ENCODE assay signal across 21 cellular contexts in genomic region chrX:55127692-55128091, GRCh38. TPM values are rescaled to one million over a fixed set of nuclear protein-coding genes. Genes with fewer than 3 reads are reported as not detected.
DNase-seq lines count a peak whose midpoint lies in the region; FAIRE-seq and TF ChIP-seq lines count a peak whose summit lies in the region.
"Had no signal": no experiment of that assay in that cellular context is flagged by ENCODE, and none has a peak within 500 bp of the region (broad histone marks: within the 10 kb centered on the region; RNA-seq: fewer than 3 reads in every experiment).

No MANE protein-coding gene starts in this region.

- H2AFZ ChIP-seq in GM23248, result no peak overlapping the region

- TF ChIP-seq CTCF in kidney (IDR thresholded peaks at IDR 0.05; ENCODE audit: borderline replicate concordance, extremely low read depth, insufficient read depth) (no peak), BE2C (IDR thresholded peaks at IDR 0.05; ENCODE audit: low read depth, low read length) (no peak)

- H3F3A ChIP-seq in GM23248 (ENCODE audit: insufficient read depth), result no peaks in the 10 kb centered on the region

- H3K4me1 ChIP-seq in GM23248 (ENCODE audit: insufficient read depth) (no peaks in the 10 kb centered on the region), adipocyte (ENCODE audit: control insufficient read depth, insufficient read depth, low read length) (no peaks in the 10 kb centered on the region), kidney (ENCODE audit: control insufficient read depth in 1 of 2, insufficient read depth in 1 of 2, low read depth in 1 of 2, low read length in 2 of 2) (no peaks in the 10 kb centered on the region), BE2C (no peaks in the 10 kb centered on the region)
- H3K4me1 ChIP-seq: BLaER1, body of pancreas had no signal

- no peak overlapping the region for H3K4me3 ChIP-seq in GM23248
- no peak overlapping the region for H3K4me3 ChIP-seq in adipocyte (ENCODE audit: low read length)
- H3K4me3 ChIP-seq in kidney (ENCODE audit: low read length in 2 of 2), result no peak overlapping the region
- no peak overlapping the region for H3K4me3 ChIP-seq in BE2C (ENCODE audit: low read depth, low read length)
- H3K4me3 ChIP-seq: BLaER1, body of pancreas had no signal

- H3K4me2 ChIP-seq in GM23248 (ENCODE audit: unreplicated experiment), result no peak overlapping the region
- H3K4me2 ChIP-seq: BLaER1 had no signal

- intact Hi-C loops in kidney (cut with DNase I), result no loop called here

- no peak for FAIRE-seq in H54 (lab: Jason Lieb, UNC)
- FAIRE-seq in kidney (lab: Jason Lieb, UNC), result no peak

- no peaks in the 10 kb centered on the region for H3K9me3 ChIP-seq in GM23248 (ENCODE audit: low read depth)
- peaks cover 14% of the 10 kb centered on the region for H3K9me3 ChIP-seq in adipocyte (ENCODE audit: control insufficient read depth, low read length)
- H3K9me3 ChIP-seq in kidney (ENCODE audit: control insufficient read depth in 1 of 2, low read length in 2 of 2), result no peaks in the 10 kb centered on the region
- H3K9me3 ChIP-seq in BE2C, result no peaks in the 10 kb centered on the region
- H3K9me3 ChIP-seq: BLaER1, body of pancreas had no signal

- no peak for TF ChIP-seq POLR2A in H54 (IDR thresholded peaks at IDR 0.05; ENCODE audit: low read depth, low read length)

- H3K79me2 ChIP-seq in GM23248 (ENCODE audit: insufficient read depth), result no peaks in the 10 kb centered on the region

- in situ Hi-C loops in GM23248 (cut with MboI), result no loop called here

- H3K27ac ChIP-seq in GM23248, result no peak overlapping the region
- H3K27ac ChIP-seq in kidney (ENCODE audit: low read depth in 2 of 2, low read length in 2 of 2), result no peak overlapping the region
- H3K27ac ChIP-seq: BLaER1, body of pancreas had no signal

- H3K36me3 ChIP-seq in GM23248 (ENCODE audit: low read depth) (no peaks in the 10 kb centered on the region), adipocyte (ENCODE audit: control insufficient read depth, insufficient read depth, low read length, severe bottlenecking) (no peaks in the 10 kb centered on the region), kidney (ENCODE audit: control insufficient read depth in 1 of 2, insufficient read depth in 2 of 2, low read length in 2 of 2) (no peaks in the 10 kb centered on the region), BE2C (no peaks in the 10 kb centered on the region)
- H3K36me3 ChIP-seq: BLaER1 had no signal

- no peaks in the 10 kb centered on the region for H3K9me2 ChIP-seq in GM23248 (ENCODE audit: insufficient read depth)

- DNase-seq in GM23248, result peak; percentile 30
- DNase-seq in M059J (ENCODE audit: low read depth), result peak; percentile 4
- DNase-seq in adipocyte (ENCODE audit: low read depth), result peak; percentile 37
- peak; percentile 34 for DNase-seq in iris pigment epithelial cell (ENCODE audit: low read depth)
- DNase-seq in H54 (ENCODE audit: insufficient read length, low spot score), result no peak
- DNase-seq in NCI-H2081 treated with DMSO at 0.1 percent for 48 hours (lab: John Stamatoyannopoulos, UW), result no peak
- DNase-seq in kidney, result no peak
- DNase-seq in BE2C, result no peak
- DNase-seq: activated CD4-positive, CD25-positive, alpha-beta regulatory T cell; body of pancreas; DMS 273 treated with DMSO at 0.1 percent for 48 hours; glutamatergic neuron; NCI-H146; NCI-H2227 treated with DMSO at 0.1 percent for 48 hours; NK-92 treated with Interleukin-12 subunit alpha and Interleukin-12 subunit beta, amount 100 ng/mL, for 24 hours; nucleus accumbens; retina; T-helper 17 cell had no signal

- H3K27me3 ChIP-seq in GM23248 (replicated peaks; ENCODE audit: insufficient read depth) (no peaks in the 10 kb centered on the region), adipocyte (replicated peaks; ENCODE audit: control insufficient read depth, insufficient read depth, low read length) (peaks cover 45% of the 10 kb centered on the region), BE2C (no peaks in the 10 kb centered on the region)
- H3K27me3 ChIP-seq: body of pancreas had no signal

- WGBS in GM23248 (ENCODE audit: low coverage in 1 of 2, low lambda C conversion rate in 2 of 2, missing lambda C conversion rate in 2 of 2), 2 experiments, result 0 to 7% methylated on average over 2 of the region's 2 CpGs

- H4K20me1 ChIP-seq in GM23248 (ENCODE audit: insufficient read depth), result no peaks in the 10 kb centered on the region
- H4K20me1 ChIP-seq: BLaER1 had no signal

- H3K9ac ChIP-seq in GM23248, result no peak overlapping the region
- H3K9ac ChIP-seq in adipocyte (ENCODE audit: low read length), result no peak overlapping the region
- no peak overlapping the region for H3K9ac ChIP-seq in kidney (ENCODE audit: low read length in 2 of 2)
- H3K9ac ChIP-seq: BLaER1 had no signal

RNA-seq across cellular contexts. Expression of gene PAGE2, which starts 38.9 kb away (rescaled TPM):
- total RNA-seq in GM23248 (2014; rRNA removed; shearing (Covaris generic)), result not detected in 2 replicates
- polyA plus RNA-seq in GM23248 (2016; fragmentation: Nextera tagmentation; extraction: Ambion mirVana), result not detected in 2 replicates
- total RNA-seq in M059J (2014; rRNA removed; shearing (Covaris generic)), result not detected in 2 replicates
- not detected for total RNA-seq in kidney
- not detected for polyA plus RNA-seq in kidney (ENCODE audit: insufficient read depth, low read depth, low replicate concordance)
- not detected for polyA plus RNA-seq in BE2C (2012; ENCODE audit: insufficient read depth, insufficient read length, low read depth)
- total RNA-seq: activated T-helper 1 cell treated with anti-CD3 and anti-CD28 coated beads, Interleukin-12 subunit alpha, Interleukin-12 subunit beta, Interleukin-2, Interleukin-4 antibody, amounts not matched to agents 30 ng/mL and 10 ng/mL and 1 ng/mL, durations not matched to agents 14 hours and 24 hours and 36 hours; body of pancreas; liver; T-helper 17 cell had no signal
- polyA plus RNA-seq: liver had no signal

RNA-seq across cellular contexts. Expression of gene PAGE2B, which starts 52.9 kb away (rescaled TPM):
- total RNA-seq in GM23248 (2014; rRNA removed; shearing (Covaris generic)), result not detected in 2 replicates
- not detected in 2 replicates for polyA plus RNA-seq in GM23248 (2016; fragmentation: Nextera tagmentation; extraction: Ambion mirVana)
- total RNA-seq in M059J (2014; rRNA removed; shearing (Covaris generic)), result not detected in 2 replicates
- not detected for total RNA-seq in kidney
- not detected for polyA plus RNA-seq in kidney (ENCODE audit: insufficient read depth, low read depth, low replicate concordance)
- polyA plus RNA-seq in BE2C (2012; ENCODE audit: insufficient read depth, insufficient read length, low read depth), result 1.4 TPM
- total RNA-seq: activated T-helper 1 cell treated with anti-CD3 and anti-CD28 coated beads, Interleukin-12 subunit alpha, Interleukin-12 subunit beta, Interleukin-2, Interleukin-4 antibody, amounts not matched to agents 30 ng/mL and 10 ng/mL and 1 ng/mL, durations not matched to agents 14 hours and 24 hours and 36 hours; body of pancreas; T-helper 17 cell had no signal
- polyA plus RNA-seq: liver had no signal

Comparison
In these comparisons a context has a peak if more than half of its experiments do, and no peak if none do; other contexts are left out.
1. DNase-seq: peak in GM23248 (single experiment), M059J (single experiment), adipocyte (single experiment) and iris pigment epithelial cell (single experiment); none in H54 (single experiment), NCI-H2081 treated with DMSO at 0.1 percent for 48 hours (single experiment), kidney (single experiment) and BE2C (single experiment).